Comparison of ENCODE assay signal across 9 cellular contexts in the genomic region with DNA sequence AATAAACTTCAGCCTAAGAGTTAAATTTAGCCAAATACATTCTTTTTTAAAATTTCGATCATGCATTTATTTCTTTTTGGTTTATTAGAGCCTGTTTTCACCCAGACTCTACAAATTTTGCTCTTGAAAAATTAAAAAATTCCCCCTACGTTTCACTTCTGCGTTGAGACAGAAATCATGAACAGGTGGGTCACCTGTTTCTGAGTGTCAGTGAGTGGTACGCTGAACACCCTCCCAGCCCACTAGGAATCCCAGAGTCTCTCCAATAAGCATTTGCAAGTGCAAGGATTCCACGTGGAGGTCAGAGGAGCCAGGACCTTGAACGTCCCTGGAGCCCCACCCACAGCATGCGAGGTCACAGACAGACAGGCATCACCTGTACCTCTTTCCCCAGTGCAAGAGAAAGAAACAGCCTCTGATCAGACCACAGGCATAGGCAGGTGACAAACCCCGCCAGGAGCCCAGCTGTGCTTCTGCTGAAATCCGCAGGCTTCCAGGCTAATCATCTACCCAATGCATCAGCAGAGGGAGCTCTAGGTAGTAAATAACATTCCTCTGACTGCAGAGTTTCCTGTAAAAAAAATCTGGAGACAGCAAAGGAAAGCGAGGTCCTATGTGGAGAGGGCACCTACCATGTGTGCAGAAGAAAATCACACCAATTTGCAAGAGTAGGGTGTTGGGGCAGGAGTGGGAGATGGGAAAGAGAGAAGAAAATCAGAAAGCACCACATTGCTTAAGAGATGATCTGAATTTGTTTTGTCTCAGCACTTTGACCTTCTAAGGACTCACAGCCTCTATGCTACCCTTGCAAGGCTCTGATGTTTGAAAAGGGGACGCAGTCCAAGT. TPM values are rescaled to one million over a fixed set of nuclear protein-coding genes. Genes with fewer than 3 reads are reported as not detected.
A peak's percentile ranks its signal among the peaks of the same experiment; 100 is the strongest.
DNase-seq lines count a peak whose midpoint lies in the region; ATAC-seq, FAIRE-seq and TF ChIP-seq lines count a peak whose summit lies in the region.
"Had no signal": no experiment of that assay in that cellular context is flagged by ENCODE, and none has a peak within 500 bp of the region (broad histone marks: within the 10 kb centered on the region; RNA-seq: fewer than 3 reads in every experiment).

No MANE protein-coding gene starts in this region.

- H3K27ac ChIP-seq in SU-DHL-6 (ENCODE audit: low read depth, low read length), result no peak overlapping the region
- no peak overlapping the region for H3K27ac ChIP-seq in kidney (ENCODE audit: low read depth in 2 of 2, low read length in 2 of 2)

- intact Hi-C loops in MCF 10A (cut with micrococcal nuclease), result no loop called here
- intact Hi-C loops in kidney (cut with DNase I), result no loop called here

- peaks cover 21% of the 10 kb centered on the region for H3F3A ChIP-seq in Loucy (ENCODE audit: low read depth)
- H3F3A ChIP-seq in SU-DHL-6 (ENCODE audit: insufficient read depth), result no peaks in the 10 kb centered on the region

- H3K4me1 ChIP-seq in Loucy (ENCODE audit: insufficient read depth, low read length, poor library complexity, severe bottlenecking) (peaks cover 64% of the 10 kb centered on the region), kidney (ENCODE audit: control insufficient read depth in 1 of 2, insufficient read depth in 1 of 2, low read depth in 1 of 2, low read length in 2 of 2) (peaks cover 0 to 4% of the 10 kb centered on the region in 2 donors)

- POLR2A ChIA-PET in AG04449 (lab: Yijun Ruan, JAX), result interaction anchor here (0.9 kb wide), 1 partner anchor 42 kb away, joined by 4 read pairs; no protein-coding TSS in a partner anchor
- POLR2A ChIA-PET in MCF 10A (lab: Yijun Ruan, JAX), result no interaction called here

- H3K79me2 ChIP-seq in Loucy (ENCODE audit: insufficient read depth, low read length), result peaks cover 22% of the 10 kb centered on the region
- H3K79me2 ChIP-seq in SU-DHL-6 (ENCODE audit: insufficient read depth, low read length), result no peaks in the 10 kb centered on the region

- no peaks in the 10 kb centered on the region for H3K36me3 Mint-ChIP-seq in MCF 10A (ENCODE audit: insufficient read depth, unreplicated experiment)

- H3K27ac Mint-ChIP-seq in MCF 10A (ENCODE audit: low read depth, unreplicated experiment), result no peak overlapping the region

- no peaks in the 10 kb centered on the region for H3K9me2 ChIP-seq in Loucy (replicated peaks; ENCODE audit: low read depth, low read length)
- H3K9me2 ChIP-seq in SU-DHL-6 (replicated peaks; ENCODE audit: insufficient read depth, low read length), result no peaks in the 10 kb centered on the region

- no peak overlapping the region for H3K4me3 ChIP-seq in AG04449 (ENCODE audit: low read depth, low read length)
- peak overlapping the region; percentile 52 for H3K4me3 ChIP-seq in Loucy (ENCODE audit: low read length, poor library complexity, severe bottlenecking)
- no peak overlapping the region for H3K4me3 ChIP-seq in SU-DHL-6 (ENCODE audit: insufficient read depth, low read length, poor library complexity, severe bottlenecking)
- no peak overlapping the region for H3K4me3 ChIP-seq in kidney (ENCODE audit: low read length in 2 of 2)

- no peaks in the 10 kb centered on the region for H3K27me3 Mint-ChIP-seq in MCF 10A (ENCODE audit: insufficient read depth, unreplicated experiment)

- H3K4me3 Mint-ChIP-seq in MCF 10A (ENCODE audit: unreplicated experiment), result no peak overlapping the region

- H3K9me3 ChIP-seq in Loucy (ENCODE audit: insufficient read depth, low read depth, low read length), result no peaks in the 10 kb centered on the region
- no peaks in the 10 kb centered on the region for H3K9me3 ChIP-seq in SU-DHL-6 (ENCODE audit: insufficient read depth, low read length)
- no peaks in the 10 kb centered on the region for H3K9me3 ChIP-seq in kidney (ENCODE audit: control insufficient read depth in 1 of 2, low read length in 2 of 2)

- no peak overlapping the region for H2AFZ ChIP-seq in Loucy (ENCODE audit: low read length)
- H2AFZ ChIP-seq in SU-DHL-6 (ENCODE audit: low read depth, low read length, severe bottlenecking), result no peak overlapping the region

- DNase-seq in AG04449 (ENCODE audit: low read depth, low spot score) (no peak), MCF 10A (ENCODE audit: unreplicated experiment) (peak; percentile 30), kidney (no peak), superior temporal gyrus (ENCODE audit: extremely low spot score) (peak; percentile 79)

- peak overlapping the region; percentile 58 for H3K9ac ChIP-seq in Loucy (ENCODE audit: low read depth, low read length, poor library complexity, severe bottlenecking)
- no peak overlapping the region for H3K9ac ChIP-seq in SU-DHL-6 (ENCODE audit: low read length)
- H3K9ac ChIP-seq in kidney (ENCODE audit: low read length in 2 of 2), result no peak overlapping the region

- CTCF ChIA-PET in AG04449 (lab: Yijun Ruan, JAX), result interaction anchor here (0.6 to 13.1 kb wide), 13 partner anchors 9 to 205 kb away, joined by 3 to 213 read pairs (median 4); no protein-coding TSS in a partner anchor
- CTCF ChIA-PET in MCF 10A (lab: Yijun Ruan, JAX), result no interaction called here

- H4K20me1 ChIP-seq in Loucy (ENCODE audit: insufficient read depth, low read length, poor library complexity, severe bottlenecking) (no peaks in the 10 kb centered on the region), SU-DHL-6 (ENCODE audit: low read depth, low read length) (no peaks in the 10 kb centered on the region)

- peak; percentile 67 for TF ChIP-seq CTCF in AG04449 (IDR thresholded peaks at IDR 0.05; ENCODE audit: insufficient read depth, low read length, missing control alignments)
- TF ChIP-seq CTCF in GM12874 (IDR thresholded peaks at IDR 0.05; ENCODE audit: insufficient read depth, low read depth, low read length), result peak; percentile 44; the same call in 1 of the 2 replicates
- TF ChIP-seq CTCF in Loucy (conservative IDR thresholded peaks at IDR 0.05; ENCODE audit: low read length), result peak; percentile 80
- TF ChIP-seq CTCF in SU-DHL-6 (IDR thresholded peaks at IDR 0.05; ENCODE audit: insufficient read depth, low read length, poor library complexity, severe bottlenecking), result peak; percentile 57
- no peak for TF ChIP-seq CTCF in MCF 10A (IDR thresholded peaks at IDR 0.05; ENCODE audit: unreplicated experiment)
- TF ChIP-seq CTCF in kidney (IDR thresholded peaks at IDR 0.05; ENCODE audit: borderline replicate concordance, extremely low read depth, insufficient read depth), result peak; percentile 53

- BruUV-seq in MCF 10A (replicated peaks; lab: Mats Ljungman, UMichigan), result no TSS peak

- FAIRE-seq in kidney (lab: Jason Lieb, UNC), result no peak
- FAIRE-seq: endometrium had no signal

- H3K27me3 ChIP-seq in Loucy (ENCODE audit: insufficient read depth, low read length, poor library complexity, severe bottlenecking), result no peaks in the 10 kb centered on the region
- no peaks in the 10 kb centered on the region for H3K27me3 ChIP-seq in SU-DHL-6 (ENCODE audit: low read length)

- no peaks in the 10 kb centered on the region for H3K4me1 Mint-ChIP-seq in MCF 10A (ENCODE audit: insufficient read depth, unreplicated experiment)

- H3K36me3 ChIP-seq in Loucy (ENCODE audit: insufficient read depth, low read length), result no peaks in the 10 kb centered on the region
- H3K36me3 ChIP-seq in SU-DHL-6 (ENCODE audit: low read length), result no peaks in the 10 kb centered on the region
- H3K36me3 ChIP-seq in kidney (ENCODE audit: control insufficient read depth in 1 of 2, insufficient read depth in 2 of 2, low read length in 2 of 2), result no peaks in the 10 kb centered on the region

- peaks cover 37% of the 10 kb centered on the region for H3K9me3 Mint-ChIP-seq in MCF 10A (ENCODE audit: unreplicated experiment)

- no peak for ATAC-seq in GM21717 (IDR thresholded peaks at IDR 0.05; ENCODE audit: unreplicated experiment)

- H3K4me2 ChIP-seq in Loucy (ENCODE audit: low read depth, low read length, poor library complexity, severe bottlenecking), result peak overlapping the region; percentile 88
- peak overlapping the region; percentile 2 for H3K4me2 ChIP-seq in SU-DHL-6 (ENCODE audit: low read depth, low read length, poor library complexity, severe bottlenecking)

RNA-seq across cellular contexts. Expression of a gene that starts 5.9 kb away (rescaled TPM):
- total RNA-seq in MCF 10A (2022), result not detected in 2 replicates
- 7.6 TPM for total RNA-seq in kidney
- polyA plus RNA-seq in kidney (ENCODE audit: insufficient read depth, low read depth, low replicate concordance), result 0.52 TPM

Comparison
In these comparisons a context has a peak if more than half of its experiments do, and no peak if none do; other contexts are left out.
1. DNase-seq: peak in MCF 10A (single experiment) and superior temporal gyrus (single experiment); none in AG04449 (single experiment) and kidney (single experiment).